14 cellular contexts compared by ENCODE assay signal in the genomic region with DNA sequence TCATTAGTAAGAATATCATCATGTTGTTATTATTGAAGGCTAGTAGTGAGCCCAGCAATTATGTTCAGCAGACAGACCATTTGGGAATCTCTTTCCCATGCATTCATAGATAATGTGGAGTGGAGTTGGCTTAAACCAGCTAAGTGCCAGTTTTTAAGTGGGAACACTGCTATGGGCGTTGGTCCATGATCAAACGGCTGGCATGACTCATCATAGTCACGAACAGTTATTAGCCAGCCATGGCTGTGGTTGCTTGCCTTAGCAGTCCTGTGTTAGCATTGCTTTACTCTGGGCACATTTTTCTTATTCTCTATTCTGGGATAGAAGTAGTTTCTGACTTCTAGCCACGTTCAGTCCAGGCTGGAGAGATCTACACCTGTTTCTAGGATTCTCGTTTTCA. TPM values are rescaled to one million over a fixed set of nuclear protein-coding genes. Genes with fewer than 3 reads are reported as not detected.
DNase-seq lines count a peak whose midpoint lies in the region; ATAC-seq, FAIRE-seq and TF ChIP-seq lines count a peak whose summit lies in the region.
"Had no signal": no experiment of that assay in that cellular context is flagged by ENCODE, and none has a peak within 500 bp of the region (broad histone marks: within the 10 kb centered on the region; RNA-seq: fewer than 3 reads in every experiment).

No MANE protein-coding gene starts in this region.

- FAIRE-seq in bronchial epithelial cell (lab: Jason Lieb, UNC) = peak; percentile 97
- FAIRE-seq: G401.6, GM19239 had no signal

- TF ChIP-seq CTCF in bronchial epithelial cell (IDR thresholded peaks at IDR 0.05; ENCODE audit: insufficient read depth, low read length, severe bottlenecking) = no peak

- peaks cover 25% of the 10 kb centered on the region for H3K36me3 ChIP-seq in bronchial epithelial cell (ENCODE audit: control insufficient read depth, insufficient read depth, low read length)

- in situ Hi-C loops in Caki2 (cut with HindIII; ENCODE audit: low pct_unique_long_range_greater_than_20kb, low sequenced_read_pairs) = no loop called here

- intact Hi-C loops in left colon (cut with DNase I, micrococcal nuclease) = no loop called here

- DNase-seq in Caki2 (ENCODE audit: low read depth) = peak; percentile 47
- DNase-seq in M059J (ENCODE audit: low read depth) = peak; percentile 90
- peak; percentile 84 for DNase-seq in bronchial epithelial cell (ENCODE audit: low read depth)
- DNase-seq in left colon = peak in 1 of 2 donors; percentile 56
- DNase-seq in superior temporal gyrus (ENCODE audit: extremely low spot score) = no peak
- DNase-seq in midbrain (lab: John Stamatoyannopoulos, UW) = no peak
- DNase-seq: activated CD4-positive, CD25-positive, alpha-beta regulatory T cell treated with anti-CD3 and anti-CD28 coated beads, Interleukin-2, amount 50 U/mL, for 72 hours; activated naive CD8-positive, alpha-beta T cell treated with anti-CD3 and anti-CD28 coated beads, Interleukin-2, amount 10 ng/mL, durations not matched to agents 7 days and 5 days; natural killer cell had no signal

- ATAC-seq in left colon (peak; percentile 59), GM18907 (IDR thresholded peaks at IDR 0.05; ENCODE audit: unreplicated experiment) (no peak), GM21717 (IDR thresholded peaks at IDR 0.05; ENCODE audit: unreplicated experiment) (no peak)
- ATAC-seq: natural killer cell had no signal

- H3K27me3 ChIP-seq in bronchial epithelial cell (ENCODE audit: control insufficient read depth, insufficient read depth, low read length) = no peaks in the 10 kb centered on the region
- H3K27me3 ChIP-seq: vagina had no signal

- no peak overlapping the region for H3K4me3 ChIP-seq in bronchial epithelial cell (ENCODE audit: low read depth, low read length)
- H3K4me3 ChIP-seq: vagina had no signal

RNA-seq across cellular contexts. Expression of a gene that starts 17.7 kb away (rescaled TPM):
- total RNA-seq in Caki2 (2014; rRNA removed; shearing (Covaris generic); ENCODE audit: low replicate concordance) = 74.2 and 146 TPM in 2 replicates
- 79.1 and 79.4 TPM in 2 replicates for total RNA-seq in M059J (2014; rRNA removed; shearing (Covaris generic))
- 45.3 and 89.0 TPM in 2 replicates for total RNA-seq in bronchial epithelial cell
- total RNA-seq in left colon = 100 to 1,000 TPM in 1 of 2 donors, 10 to 100 TPM in 1; 83.2 to 104 TPM

RNA-seq across cellular contexts. Expression of a gene that starts 17.8 kb away (rescaled TPM):
- total RNA-seq in Caki2 (2014; rRNA removed; shearing (Covaris generic); ENCODE audit: low replicate concordance) = 1.6 and 2.2 TPM in 2 replicates
- 3.2 and 3.4 TPM in 2 replicates for total RNA-seq in M059J (2014; rRNA removed; shearing (Covaris generic))
- 1.1 and 1.5 TPM in 2 replicates for total RNA-seq in bronchial epithelial cell
- total RNA-seq in left colon = 1 to 10 TPM; 4.4 to 4.5 TPM

RNA-seq across cellular contexts. Expression of a gene that starts 28.7 kb away (rescaled TPM):
- total RNA-seq in Caki2 (2014; rRNA removed; shearing (Covaris generic); ENCODE audit: low replicate concordance) = not detected in 2 replicates
- total RNA-seq in M059J (2014; rRNA removed; shearing (Covaris generic)) = not detected in 2 replicates
- total RNA-seq in bronchial epithelial cell = not detected in 2 replicates
- not detected for total RNA-seq in left colon
- total RNA-seq: activated naive CD8-positive, alpha-beta T cell treated with anti-CD3 and anti-CD28 coated beads, Interleukin-2, amount 10 ng/mL, durations not matched to agents 7 days and 5 days; natural killer cell; vagina had no signal

RNA-seq across cellular contexts. Expression of a gene that starts 42.2 kb away (rescaled TPM):
- total RNA-seq in Caki2 (2014; rRNA removed; shearing (Covaris generic); ENCODE audit: low replicate concordance) = not detected in 2 replicates
- total RNA-seq in M059J (2014; rRNA removed; shearing (Covaris generic)) = not detected in 2 replicates
- total RNA-seq in bronchial epithelial cell (not detected in 2 replicates), left colon (not detected)
- total RNA-seq: activated naive CD8-positive, alpha-beta T cell treated with anti-CD3 and anti-CD28 coated beads, Interleukin-2, amount 10 ng/mL, durations not matched to agents 7 days and 5 days; natural killer cell; vagina had no signal

RNA-seq across cellular contexts. Expression of a gene that starts 48.0 kb away (rescaled TPM):
- total RNA-seq in Caki2 (2014; rRNA removed; shearing (Covaris generic); ENCODE audit: low replicate concordance) = not detected in 2 replicates
- total RNA-seq in M059J (2014; rRNA removed; shearing (Covaris generic)) = not detected in 2 replicates
- not detected in 2 replicates for total RNA-seq in bronchial epithelial cell
- total RNA-seq in left colon = not detected
- total RNA-seq: activated naive CD8-positive, alpha-beta T cell treated with anti-CD3 and anti-CD28 coated beads, Interleukin-2, amount 10 ng/mL, durations not matched to agents 7 days and 5 days; natural killer cell; vagina had no signal

Comparison
In these comparisons a context has a peak if more than half of its experiments do, and no peak if none do; other contexts are left out.
1. DNase-seq: peak in Caki2 (single experiment), M059J (single experiment) and bronchial epithelial cell (single experiment); none in superior temporal gyrus (single experiment) and midbrain (single experiment).